ENCODE assay signal across 28 cellular contexts in genomic region chr2:209371407-209371806, GRCh38. TPM values are rescaled to one million over a fixed set of nuclear protein-coding genes. Genes with fewer than 3 reads are reported as not detected.
"Had no signal": no experiment of that assay in that cellular context is flagged by ENCODE, and none has a peak within 500 bp of the region (broad histone marks: within the 10 kb centered on the region; RNA-seq: fewer than 3 reads in every experiment).

No MANE protein-coding gene starts in this region.

- ATAC-seq: natural killer cell; psoas muscle; right cardiac atrium; sciatic nerve; stimulated activated memory B cell treated with anti-CD40 and anti-IgM and Interleukin-4, amounts not matched to agents 10 μg/mL and 1 μg/mL and 100 μg/mL, for 72 hours; stimulated activated naive CD8-positive, alpha-beta T cell treated with anti-CD3 and anti-CD28 coated beads, Interleukin-15, amount 100 ng/mL, for 72 hours; stimulated activated naive CD8-positive, alpha-beta T cell treated with anti-CD3 and anti-CD28 coated beads, Interleukin-15, Interleukin-2, amounts not matched to agents 100 U/mL and 50 U/mL, for 24 hours; upper lobe of right lung had no signal

- H3K4me2 ChIP-seq: neural progenitor cell, smooth muscle cell had no signal

- H3K9me3 ChIP-seq: ovary, testis, transverse colon, uterus had no signal

- H3K4me3 ChIP-seq: neural progenitor cell, ovary, psoas muscle, skin epidermis, smooth muscle cell, spleen, suprapubic skin, testis, tibial artery, transverse colon, upper lobe of right lung, uterus had no signal

- H3K9ac ChIP-seq: neural progenitor cell, parathyroid adenoma had no signal

- H3K27ac ChIP-seq: neural progenitor cell, ovary, parathyroid adenoma, psoas muscle, skin epidermis, spleen, suprapubic skin, testis, tibial artery, transverse colon, upper lobe of right lung, uterus had no signal

- H3K4me1 ChIP-seq: neural progenitor cell, psoas muscle, spleen, testis, transverse colon, upper lobe of right lung, uterus had no signal

- H3K36me3 ChIP-seq: neural progenitor cell, ovary, spleen, suprapubic skin, tibial artery, transverse colon, upper lobe of right lung, uterus had no signal

- DNase-seq: natural killer cell; occipital lobe; ovary; posterior cingulate gyrus; psoas muscle; right cardiac atrium; spleen; stimulated activated CD4-positive, alpha-beta T cell treated with anti-CD3 and anti-CD28 coated beads, Interleukin-12 subunit alpha, Interleukin-12 subunit beta, amount 100 ng/mL, for 4 hours; stimulated activated CD4-positive, alpha-beta T cell treated with anti-CD3 and anti-CD28 coated beads, Interleukin-1b, Interleukin-23, amount 100 ng/mL, for 48 hours; stimulated activated CD4-positive, alpha-beta T cell treated with anti-CD3 and anti-CD28 coated beads, Interleukin-4, amount 100 ng/mL, for 1 hour; stimulated activated CD4-positive, alpha-beta T cell treated with anti-CD3 and anti-CD28 coated beads, Interleukin-4, amount 100 ng/mL, for 4 hours; stimulated activated CD8-positive, alpha-beta memory T cell treated with anti-CD3 and anti-CD28 coated beads, Interleukin-4, amount 100 ng/mL, for 48 hours; stimulated activated naive CD4-positive, alpha-beta T cell; stimulated activated naive CD8-positive, alpha-beta T cell treated with anti-CD3 and anti-CD28 coated beads, Interleukin-15, amount 100 ng/mL, for 72 hours; stimulated activated naive CD8-positive, alpha-beta T cell treated with anti-CD3 and anti-CD28 coated beads, Interleukin-15, Interleukin-2, amounts not matched to agents 100 U/mL and 50 U/mL, for 24 hours; substantia nigra; testis; tibial artery; transverse colon; upper lobe of right lung; uterus had no signal

- H3K79me2 ChIP-seq: parathyroid adenoma had no signal

- H2AFZ ChIP-seq: neural progenitor cell, parathyroid adenoma had no signal

- H3K27me3 ChIP-seq: neural progenitor cell, ovary, suprapubic skin, testis, tibial artery, transverse colon, upper lobe of right lung, uterus had no signal

RNA-seq across cellular contexts. Expression of gene MAP2, which starts 52.4 kb away (rescaled TPM):
- total RNA-seq: natural killer cell had no signal
